In genomic region chr13:86758116-86758515, GRCh38 we compare ENCODE assay signal across 23 cellular contexts.
"Had no signal": no experiment of that assay in that cellular context is flagged by ENCODE, and none has a peak within 500 bp of the region (broad histone marks: within the 10 kb centered on the region; RNA-seq: fewer than 3 reads in every experiment).

No MANE protein-coding gene starts in this region.

- H3K36me3 Mint-ChIP-seq: activated CD8-positive, alpha-beta memory T cell treated with anti-CD3 and anti-CD28 coated beads, Interleukin-2, amount 10 ng/mL, durations not matched to agents 7 days and 5 days; activated naive CD8-positive, alpha-beta T cell treated with anti-CD3 and anti-CD28 coated beads, Interleukin-2, amount 10 ng/mL, durations not matched to agents 7 days and 5 days; mesothelial cell of epicardium; WTC11 had no signal

- H3K4me3 ChIP-seq: coronary artery, lung, ovary, prostate gland, tibial artery had no signal

- H3K27me3 Mint-ChIP-seq: activated CD4-positive, alpha-beta T cell treated with anti-CD3 and anti-CD28 coated beads for 36 hours; activated CD8-positive, alpha-beta memory T cell treated with anti-CD3 and anti-CD28 coated beads, Interleukin-2, amount 10 ng/mL, durations not matched to agents 7 days and 5 days; activated naive CD8-positive, alpha-beta T cell treated with anti-CD3 and anti-CD28 coated beads, Interleukin-2, amount 10 ng/mL, durations not matched to agents 7 days and 5 days had no signal

- H3K27ac Mint-ChIP-seq: activated CD8-positive, alpha-beta memory T cell treated with anti-CD3 and anti-CD28 coated beads, Interleukin-2, amount 10 ng/mL, durations not matched to agents 7 days and 5 days; activated T-helper 2 cell treated with anti-CD3 and anti-CD28 coated beads, Interferon-gamma antibody, Interleukin-2, Interleukin-4, amounts not matched to agents 10 μg/mL and 5 μg/mL and 100 μg/mL, durations not matched to agents 14 hours and 24 hours and 36 hours; mesothelial cell of epicardium; nephron; WTC11 had no signal

- H3K36me3 ChIP-seq: neutrophil, ovary, prostate gland, tibial artery had no signal

- H3K4me1 Mint-ChIP-seq: activated CD4-positive, alpha-beta T cell treated with anti-CD3 and anti-CD28 coated beads for 36 hours; activated CD8-positive, alpha-beta memory T cell treated with anti-CD3 and anti-CD28 coated beads, Interleukin-2, amount 10 ng/mL, durations not matched to agents 7 days and 5 days; activated naive CD8-positive, alpha-beta T cell treated with anti-CD3 and anti-CD28 coated beads, Interleukin-2, amount 10 ng/mL, durations not matched to agents 7 days and 5 days; mesothelial cell of epicardium; nephron had no signal

- H3K4me3 Mint-ChIP-seq: activated CD4-positive, alpha-beta T cell treated with anti-CD3 and anti-CD28 coated beads for 36 hours; activated CD8-positive, alpha-beta memory T cell treated with anti-CD3 and anti-CD28 coated beads, Interleukin-2, amount 10 ng/mL, durations not matched to agents 7 days and 5 days; activated naive CD8-positive, alpha-beta T cell treated with anti-CD3 and anti-CD28 coated beads, Interleukin-2, amount 10 ng/mL, durations not matched to agents 7 days and 5 days; mesothelial cell of epicardium; nephron; WTC11 had no signal

- H3K4me1 ChIP-seq: foreskin keratinocyte, prostate gland, tibial artery had no signal

- H3K27ac ChIP-seq: coronary artery, foreskin keratinocyte, neutrophil, ovary, prostate gland, tibial artery had no signal

- ATAC-seq: activated CD4-positive, alpha-beta T cell treated with anti-CD3 and anti-CD28 coated beads for 36 hours; activated CD8-positive, alpha-beta memory T cell treated with anti-CD3 and anti-CD28 coated beads, Interleukin-2, amount 10 ng/mL, durations not matched to agents 7 days and 5 days; foreskin keratinocyte; left lobe of liver; stimulated activated naive CD8-positive, alpha-beta T cell treated with anti-CD3 and anti-CD28 coated beads, Interleukin-15, Interleukin-2, amounts not matched to agents 100 U/mL and 50 U/mL, for 24 hours had no signal

- DNase-seq: activated CD4-positive, alpha-beta T cell treated with anti-CD3 and anti-CD28 coated beads for 36 hours; activated CD4-positive, alpha-beta T cell treated with anti-CD3 and anti-CD28 coated beads, Interleukin-2, amount 50 U/mL, for 4 hours; activated CD8-positive, alpha-beta memory T cell treated with anti-CD3 and anti-CD28 coated beads, Interleukin-2, amount 10 ng/mL, durations not matched to agents 7 days and 5 days; activated naive CD4-positive, alpha-beta T cell treated with Interleukin-2 at 50 U/mL for 16 hours; activated naive CD8-positive, alpha-beta T cell treated with anti-CD3 and anti-CD28 coated beads, Interleukin-2, amount 10 ng/mL, durations not matched to agents 7 days and 5 days; amniotic stem cell; ovary; stimulated activated CD4-positive, alpha-beta T cell treated with anti-CD3 and anti-CD28 coated beads, Interleukin-4, amount 100 ng/mL, for 24 hours; stimulated activated naive CD8-positive, alpha-beta T cell treated with anti-CD3 and anti-CD28 coated beads, Interleukin-15, Interleukin-2, amounts not matched to agents 100 U/mL and 50 U/mL, for 24 hours; substantia nigra; T-helper 1 cell; T1000; tibial artery had no signal

- H3K9me3 ChIP-seq: ovary, prostate gland, tibial artery had no signal

- H3K27me3 ChIP-seq: foreskin keratinocyte, neutrophil, ovary, tibial artery had no signal
